Comparison of ENCODE assay signal across 1 cellular context in genomic region chr1:210372931-210373627, GRCh38.
TF ChIP-seq lines count a peak whose summit lies in the region.

No MANE protein-coding gene starts in this region.

TF ChIP-seq in GM12878, 131 proteins besides CTCF, POLR2A, EP300 and RAD21:
- TF ChIP-seq ZBTB33 (IDR thresholded peaks at IDR 0.05) (no peak), IRF3 (IDR thresholded peaks at IDR 0.05) (no peak), WRNIP1 (IDR thresholded peaks at IDR 0.05; ENCODE audit: borderline replicate concordance, low read depth, low read length) (no peak), NR2C2 (IDR thresholded peaks at IDR 0.05; ENCODE audit: borderline replicate concordance, control insufficient read depth, insufficient read length, low read depth) (no peak), SUPT20H (IDR thresholded peaks at IDR 0.05; ENCODE audit: borderline replicate concordance, control insufficient read depth, low read depth, low read length) (no peak), MEF2A (IDR thresholded peaks at IDR 0.05; ENCODE audit: insufficient read depth, low read depth, low read length) (no peak), EGR1 (IDR thresholded peaks at IDR 0.05; ENCODE audit: borderline replicate concordance in 1 of 2, low read depth in 2 of 2, low read length in 2 of 2) (no peak), GATAD2B (conservative IDR thresholded peaks at IDR 0.05; ENCODE audit: low read depth) (no peak), RFX5 (IDR thresholded peaks at IDR 0.05; ENCODE audit: low read depth, low read length) (no peak), MEF2B (IDR thresholded peaks at IDR 0.05; ENCODE audit: partially characterized antibody, poor library complexity, severe bottlenecking) (no peak), IKZF1 (conservative IDR thresholded peaks at IDR 0.05) (no peak), ATF7 (IDR thresholded peaks at IDR 0.05; ENCODE audit: low read depth) (no peak), CREB1 (IDR thresholded peaks at IDR 0.05; ENCODE audit: low read depth) (no peak), BHLHE40 (IDR thresholded peaks at IDR 0.05; ENCODE audit: borderline replicate concordance in 1 of 2, low read depth in 2 of 2, low read length in 1 of 2) (no peak), CBFB (IDR thresholded peaks at IDR 0.05; ENCODE audit: low read depth) (no peak), CEBPB (IDR thresholded peaks at IDR 0.05; ENCODE audit: borderline replicate concordance in 1 of 2, low read depth in 2 of 2, low read length in 2 of 2) (no peak)
- TF ChIP-seq, protein P1, sequence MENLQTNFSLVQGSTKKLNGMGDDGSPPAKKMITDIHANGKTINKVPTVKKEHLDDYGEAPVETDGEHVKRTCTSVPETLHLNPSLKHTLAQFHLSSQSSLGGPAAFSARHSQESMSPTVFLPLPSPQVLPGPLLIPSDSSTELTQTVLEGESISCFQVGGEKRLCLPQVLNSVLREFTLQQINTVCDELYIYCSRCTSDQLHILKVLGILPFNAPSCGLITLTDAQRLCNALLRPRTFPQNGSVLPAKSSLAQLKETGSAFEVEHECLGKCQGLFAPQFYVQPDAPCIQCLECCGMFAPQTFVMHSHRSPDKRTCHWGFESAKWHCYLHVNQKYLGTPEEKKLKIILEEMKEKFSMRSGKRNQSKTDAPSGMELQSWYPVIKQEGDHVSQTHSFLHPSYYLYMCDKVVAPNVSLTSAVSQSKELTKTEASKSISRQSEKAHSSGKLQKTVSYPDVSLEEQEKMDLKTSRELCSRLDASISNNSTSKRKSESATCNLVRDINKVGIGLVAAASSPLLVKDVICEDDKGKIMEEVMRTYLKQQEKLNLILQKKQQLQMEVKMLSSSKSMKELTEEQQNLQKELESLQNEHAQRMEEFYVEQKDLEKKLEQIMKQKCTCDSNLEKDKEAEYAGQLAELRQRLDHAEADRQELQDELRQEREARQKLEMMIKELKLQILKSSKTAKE (IDR thresholded peaks at IDR 0.05; ENCODE audit: low read depth, poor library complexity, severe bottlenecking) = no peak
